In genomic region chr1:36894824-36895223, GRCh38 we compare ENCODE assay signal across 17 cellular contexts.
DNase-seq lines count a peak whose midpoint lies in the region; ATAC-seq and TF ChIP-seq lines count a peak whose summit lies in the region.
"Had no signal": no experiment of that assay in that cellular context is flagged by ENCODE, and none has a peak within 500 bp of the region (broad histone marks: within the 10 kb centered on the region; RNA-seq: fewer than 3 reads in every experiment).

No MANE protein-coding gene starts in this region.

- peaks cover 4% of the 10 kb centered on the region for H3K27me3 Mint-ChIP-seq in activated CD8-positive, alpha-beta T cell treated with anti-CD3 and anti-CD28 coated beads, Interleukin-2, amount 10 ng/mL, durations not matched to agents 7 days and 5 days (ENCODE audit: low read depth)
- peaks cover 3% of the 10 kb centered on the region for H3K27me3 Mint-ChIP-seq in activated CD8-positive, alpha-beta T cell treated with anti-CD3 and anti-CD28 coated beads for 36 hours
- H3K27me3 Mint-ChIP-seq in osteocyte (ENCODE audit: unreplicated experiment): no peaks in the 10 kb centered on the region

- H3K27ac Mint-ChIP-seq in activated CD8-positive, alpha-beta T cell treated with anti-CD3 and anti-CD28 coated beads, Interleukin-2, amount 10 ng/mL, durations not matched to agents 7 days and 5 days: no peak overlapping the region
- H3K27ac Mint-ChIP-seq in activated CD8-positive, alpha-beta T cell treated with anti-CD3 and anti-CD28 coated beads for 36 hours: no peak overlapping the region
- H3K27ac Mint-ChIP-seq in osteocyte (ENCODE audit: unreplicated experiment): no peak overlapping the region
- H3K27ac Mint-ChIP-seq: CD8-positive, alpha-beta memory T cell; GM23338; HFFc6 had no signal

- CTCF ChIA-PET in activated CD8-positive, alpha-beta T cell treated with anti-CD3 and anti-CD28 coated beads, Interleukin-2, amount 10 ng/mL, durations not matched to agents 7 days and 5 days (lab: Charles Lee): no interaction called here
- CTCF ChIA-PET in activated CD8-positive, alpha-beta T cell treated with anti-CD3 and anti-CD28 coated beads for 36 hours (lab: Charles Lee): no interaction called here

- ATAC-seq in activated CD8-positive, alpha-beta T cell treated with anti-CD3 and anti-CD28 coated beads, Interleukin-2, amount 10 ng/mL, durations not matched to agents 7 days and 5 days: no peak
- no peak for ATAC-seq in activated CD8-positive, alpha-beta T cell treated with anti-CD3 and anti-CD28 coated beads for 36 hours
- ATAC-seq in HG02588 (IDR thresholded peaks at IDR 0.05; ENCODE audit: unreplicated experiment): no peak
- no peak for ATAC-seq in GM19397 (IDR thresholded peaks at IDR 0.05; ENCODE audit: unreplicated experiment)
- ATAC-seq: A549, GM23338, HCT116 had no signal

- DNase-seq in activated CD8-positive, alpha-beta T cell treated with anti-CD3 and anti-CD28 coated beads, Interleukin-2, amount 10 ng/mL, durations not matched to agents 7 days and 5 days: peak; percentile 9
- no peak for DNase-seq in activated CD8-positive, alpha-beta T cell treated with anti-CD3 and anti-CD28 coated beads for 36 hours
- peak; percentile 12 for DNase-seq in islet precursor cell
- peak; percentile 44 for DNase-seq in osteocyte (ENCODE audit: extremely low spot score, unreplicated experiment)
- DNase-seq in COLO668 (lab: John Stamatoyannopoulos, UW; ENCODE audit: unreplicated experiment): no peak
- DNase-seq: AML-193; Caco-2; CD8-positive, alpha-beta memory T cell; DMS153; GDM1; HFFc6; IMR-90 had no signal

- POLR2A ChIA-PET in activated CD8-positive, alpha-beta T cell treated with anti-CD3 and anti-CD28 coated beads, Interleukin-2, amount 10 ng/mL, durations not matched to agents 7 days and 5 days (lab: Charles Lee): no interaction called here
- POLR2A ChIA-PET in activated CD8-positive, alpha-beta T cell treated with anti-CD3 and anti-CD28 coated beads for 36 hours (lab: Charles Lee): no interaction called here

- H3K4me1 Mint-ChIP-seq in activated CD8-positive, alpha-beta T cell treated with anti-CD3 and anti-CD28 coated beads, Interleukin-2, amount 10 ng/mL, durations not matched to agents 7 days and 5 days (ENCODE audit: low read depth): no peaks in the 10 kb centered on the region
- no peaks in the 10 kb centered on the region for H3K4me1 Mint-ChIP-seq in activated CD8-positive, alpha-beta T cell treated with anti-CD3 and anti-CD28 coated beads for 36 hours (ENCODE audit: low read depth)
- H3K4me1 Mint-ChIP-seq in osteocyte (ENCODE audit: unreplicated experiment): no peaks in the 10 kb centered on the region
- H3K4me1 Mint-ChIP-seq: CD8-positive, alpha-beta memory T cell; GM23338 had no signal

- no peak for TF ChIP-seq CTCF in activated CD8-positive, alpha-beta T cell treated with anti-CD3 and anti-CD28 coated beads for 36 hours (IDR thresholded peaks at IDR 0.05)
- no peak for TF ChIP-seq CTCF in osteocyte (IDR thresholded peaks at IDR 0.05)

- no peak overlapping the region for H3K4me3 Mint-ChIP-seq in activated CD8-positive, alpha-beta T cell treated with anti-CD3 and anti-CD28 coated beads, Interleukin-2, amount 10 ng/mL, durations not matched to agents 7 days and 5 days
- no peak overlapping the region for H3K4me3 Mint-ChIP-seq in activated CD8-positive, alpha-beta T cell treated with anti-CD3 and anti-CD28 coated beads for 36 hours
- H3K4me3 Mint-ChIP-seq in osteocyte (ENCODE audit: unreplicated experiment): no peak overlapping the region
- H3K4me3 Mint-ChIP-seq: CD8-positive, alpha-beta memory T cell; GM23338; HFFc6 had no signal

- intact Hi-C loops in activated CD8-positive, alpha-beta T cell treated with anti-CD3 and anti-CD28 coated beads for 36 hours (cut with micrococcal nuclease): no loop called here

- no peaks in the 10 kb centered on the region for H3K9me3 Mint-ChIP-seq in activated CD8-positive, alpha-beta T cell treated with anti-CD3 and anti-CD28 coated beads, Interleukin-2, amount 10 ng/mL, durations not matched to agents 7 days and 5 days (ENCODE audit: insufficient read depth)
- peaks cover 6% of the 10 kb centered on the region for H3K9me3 Mint-ChIP-seq in activated CD8-positive, alpha-beta T cell treated with anti-CD3 and anti-CD28 coated beads for 36 hours
- no peaks in the 10 kb centered on the region for H3K9me3 Mint-ChIP-seq in osteocyte (ENCODE audit: unreplicated experiment)
- H3K9me3 Mint-ChIP-seq: GM23338 had no signal

- no peaks in the 10 kb centered on the region for H3K36me3 Mint-ChIP-seq in activated CD8-positive, alpha-beta T cell treated with anti-CD3 and anti-CD28 coated beads, Interleukin-2, amount 10 ng/mL, durations not matched to agents 7 days and 5 days (ENCODE audit: low read depth)
- no peaks in the 10 kb centered on the region for H3K36me3 Mint-ChIP-seq in activated CD8-positive, alpha-beta T cell treated with anti-CD3 and anti-CD28 coated beads for 36 hours (ENCODE audit: low read depth)
- H3K36me3 Mint-ChIP-seq in osteocyte (ENCODE audit: unreplicated experiment): no peaks in the 10 kb centered on the region
- H3K36me3 Mint-ChIP-seq: CD8-positive, alpha-beta memory T cell had no signal

Comparison
In these comparisons a context has a peak if more than half of its experiments do, and no peak if none do; other contexts are left out.
1. DNase-seq: peak in activated CD8-positive, alpha-beta T cell treated with anti-CD3 and anti-CD28 coated beads, Interleukin-2, amount 10 ng/mL, durations not matched to agents 7 days and 5 days (single experiment), islet precursor cell (single experiment) and osteocyte (single experiment); none in activated CD8-positive, alpha-beta T cell treated with anti-CD3 and anti-CD28 coated beads for 36 hours (single experiment) and COLO668 (single experiment).